Comparison of ENCODE assay signal across 8 cellular contexts in the genomic region with DNA sequence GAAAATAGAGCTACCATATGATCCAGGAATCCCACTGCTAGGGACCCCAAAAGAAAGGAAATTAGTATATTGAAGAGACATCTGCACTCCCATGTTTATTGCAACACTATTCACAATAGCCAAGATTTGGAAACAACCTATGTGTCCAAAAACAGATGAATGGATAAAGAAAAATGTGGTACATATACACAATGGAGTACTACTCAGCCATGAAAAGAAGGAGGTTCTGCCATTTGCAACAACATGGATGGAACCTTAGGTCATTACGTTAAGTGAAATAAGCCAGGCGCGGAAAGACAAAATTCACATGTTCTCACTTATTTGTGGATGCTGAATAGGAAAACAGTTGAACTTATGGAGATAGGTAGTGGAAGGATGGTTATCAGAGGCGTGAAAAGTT.
"Had no signal": no experiment of that assay in that cellular context is flagged by ENCODE, and none has a peak within 500 bp of the region (broad histone marks: within the 10 kb centered on the region; RNA-seq: fewer than 3 reads in every experiment).

No MANE protein-coding gene starts in this region.

- FAIRE-seq: G401.6, GM12878, GM12891, GM12892, GM18507, GM19239 had no signal

- H3K4me3 ChIP-seq: GM12878 had no signal

- ATAC-seq: GM12878 had no signal

- DNase-seq: GDM1, GF-D8 had no signal
